ENCODE assay signal across 2 cellular contexts in the genomic region with DNA sequence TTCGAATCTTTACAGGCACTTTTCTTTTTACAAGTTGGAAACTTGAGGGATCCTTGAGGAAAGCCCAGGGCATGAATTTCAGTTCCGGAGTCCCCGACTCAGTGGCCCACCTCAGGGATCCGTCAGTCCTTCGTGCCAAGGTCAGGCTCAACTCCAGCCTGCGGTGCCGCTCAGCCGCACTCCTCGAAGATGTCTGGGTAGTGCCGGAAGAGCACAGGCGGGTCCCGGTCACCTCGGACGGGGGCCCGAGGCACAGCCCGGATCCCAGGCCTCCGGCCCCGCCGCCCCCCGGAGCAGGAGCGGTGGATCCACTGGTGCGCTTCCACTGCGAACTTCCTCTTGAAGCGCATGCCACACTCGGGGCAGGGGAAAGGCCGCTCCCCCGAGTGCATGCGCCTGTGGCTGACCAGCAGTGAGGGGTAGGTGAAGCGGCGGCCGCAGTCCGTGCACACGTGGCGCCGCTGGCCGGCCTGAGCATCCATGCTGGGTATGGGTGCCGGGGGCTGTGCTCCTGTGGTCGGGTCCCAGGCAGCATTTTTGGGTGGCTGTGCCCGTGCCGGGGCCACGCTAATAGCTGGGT.
A peak's percentile ranks its signal among the peaks of the same experiment; 100 is the strongest.
TF ChIP-seq lines count a peak whose summit lies in the region.

No MANE protein-coding gene starts in this region.

TF ChIP-seq in GM23338, 12 proteins besides CTCF, POLR2A, EP300 and RAD21 (continues in another document):
- TF ChIP-seq JUNB (IDR thresholded peaks at IDR 0.05; ENCODE audit: unreplicated experiment) (no peak), EZH2phosphoT487 (IDR thresholded peaks at IDR 0.05; ENCODE audit: unreplicated experiment) (no peak), STAT1 (IDR thresholded peaks at IDR 0.05; ENCODE audit: unreplicated experiment) (no peak), EZH2 (IDR thresholded peaks at IDR 0.05; ENCODE audit: low read depth, unreplicated experiment) (no peak), ZNF114 (CRISPR knock-in tag; IDR thresholded peaks at IDR 0.05) (no peak), POLR2AphosphoS5 (IDR thresholded peaks at IDR 0.05; ENCODE audit: low read depth) (no peak)
- TF ChIP-seq, protein P1, sequence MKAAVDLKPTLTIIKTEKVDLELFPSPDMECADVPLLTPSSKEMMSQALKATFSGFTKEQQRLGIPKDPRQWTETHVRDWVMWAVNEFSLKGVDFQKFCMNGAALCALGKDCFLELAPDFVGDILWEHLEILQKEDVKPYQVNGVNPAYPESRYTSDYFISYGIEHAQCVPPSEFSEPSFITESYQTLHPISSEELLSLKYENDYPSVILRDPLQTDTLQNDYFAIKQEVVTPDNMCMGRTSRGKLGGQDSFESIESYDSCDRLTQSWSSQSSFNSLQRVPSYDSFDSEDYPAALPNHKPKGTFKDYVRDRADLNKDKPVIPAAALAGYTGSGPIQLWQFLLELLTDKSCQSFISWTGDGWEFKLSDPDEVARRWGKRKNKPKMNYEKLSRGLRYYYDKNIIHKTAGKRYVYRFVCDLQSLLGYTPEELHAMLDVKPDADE (IDR thresholded peaks at IDR 0.05), result no peak
- TF ChIP-seq, protein P2, sequence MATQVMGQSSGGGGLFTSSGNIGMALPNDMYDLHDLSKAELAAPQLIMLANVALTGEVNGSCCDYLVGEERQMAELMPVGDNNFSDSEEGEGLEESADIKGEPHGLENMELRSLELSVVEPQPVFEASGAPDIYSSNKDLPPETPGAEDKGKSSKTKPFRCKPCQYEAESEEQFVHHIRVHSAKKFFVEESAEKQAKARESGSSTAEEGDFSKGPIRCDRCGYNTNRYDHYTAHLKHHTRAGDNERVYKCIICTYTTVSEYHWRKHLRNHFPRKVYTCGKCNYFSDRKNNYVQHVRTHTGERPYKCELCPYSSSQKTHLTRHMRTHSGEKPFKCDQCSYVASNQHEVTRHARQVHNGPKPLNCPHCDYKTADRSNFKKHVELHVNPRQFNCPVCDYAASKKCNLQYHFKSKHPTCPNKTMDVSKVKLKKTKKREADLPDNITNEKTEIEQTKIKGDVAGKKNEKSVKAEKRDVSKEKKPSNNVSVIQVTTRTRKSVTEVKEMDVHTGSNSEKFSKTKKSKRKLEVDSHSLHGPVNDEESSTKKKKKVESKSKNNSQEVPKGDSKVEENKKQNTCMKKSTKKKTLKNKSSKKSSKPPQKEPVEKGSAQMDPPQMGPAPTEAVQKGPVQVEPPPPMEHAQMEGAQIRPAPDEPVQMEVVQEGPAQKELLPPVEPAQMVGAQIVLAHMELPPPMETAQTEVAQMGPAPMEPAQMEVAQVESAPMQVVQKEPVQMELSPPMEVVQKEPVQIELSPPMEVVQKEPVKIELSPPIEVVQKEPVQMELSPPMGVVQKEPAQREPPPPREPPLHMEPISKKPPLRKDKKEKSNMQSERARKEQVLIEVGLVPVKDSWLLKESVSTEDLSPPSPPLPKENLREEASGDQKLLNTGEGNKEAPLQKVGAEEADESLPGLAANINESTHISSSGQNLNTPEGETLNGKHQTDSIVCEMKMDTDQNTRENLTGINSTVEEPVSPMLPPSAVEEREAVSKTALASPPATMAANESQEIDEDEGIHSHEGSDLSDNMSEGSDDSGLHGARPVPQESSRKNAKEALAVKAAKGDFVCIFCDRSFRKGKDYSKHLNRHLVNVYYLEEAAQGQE (IDR thresholded peaks at IDR 0.05; ENCODE audit: unreplicated experiment), result no peak
- TF ChIP-seq, protein P3, sequence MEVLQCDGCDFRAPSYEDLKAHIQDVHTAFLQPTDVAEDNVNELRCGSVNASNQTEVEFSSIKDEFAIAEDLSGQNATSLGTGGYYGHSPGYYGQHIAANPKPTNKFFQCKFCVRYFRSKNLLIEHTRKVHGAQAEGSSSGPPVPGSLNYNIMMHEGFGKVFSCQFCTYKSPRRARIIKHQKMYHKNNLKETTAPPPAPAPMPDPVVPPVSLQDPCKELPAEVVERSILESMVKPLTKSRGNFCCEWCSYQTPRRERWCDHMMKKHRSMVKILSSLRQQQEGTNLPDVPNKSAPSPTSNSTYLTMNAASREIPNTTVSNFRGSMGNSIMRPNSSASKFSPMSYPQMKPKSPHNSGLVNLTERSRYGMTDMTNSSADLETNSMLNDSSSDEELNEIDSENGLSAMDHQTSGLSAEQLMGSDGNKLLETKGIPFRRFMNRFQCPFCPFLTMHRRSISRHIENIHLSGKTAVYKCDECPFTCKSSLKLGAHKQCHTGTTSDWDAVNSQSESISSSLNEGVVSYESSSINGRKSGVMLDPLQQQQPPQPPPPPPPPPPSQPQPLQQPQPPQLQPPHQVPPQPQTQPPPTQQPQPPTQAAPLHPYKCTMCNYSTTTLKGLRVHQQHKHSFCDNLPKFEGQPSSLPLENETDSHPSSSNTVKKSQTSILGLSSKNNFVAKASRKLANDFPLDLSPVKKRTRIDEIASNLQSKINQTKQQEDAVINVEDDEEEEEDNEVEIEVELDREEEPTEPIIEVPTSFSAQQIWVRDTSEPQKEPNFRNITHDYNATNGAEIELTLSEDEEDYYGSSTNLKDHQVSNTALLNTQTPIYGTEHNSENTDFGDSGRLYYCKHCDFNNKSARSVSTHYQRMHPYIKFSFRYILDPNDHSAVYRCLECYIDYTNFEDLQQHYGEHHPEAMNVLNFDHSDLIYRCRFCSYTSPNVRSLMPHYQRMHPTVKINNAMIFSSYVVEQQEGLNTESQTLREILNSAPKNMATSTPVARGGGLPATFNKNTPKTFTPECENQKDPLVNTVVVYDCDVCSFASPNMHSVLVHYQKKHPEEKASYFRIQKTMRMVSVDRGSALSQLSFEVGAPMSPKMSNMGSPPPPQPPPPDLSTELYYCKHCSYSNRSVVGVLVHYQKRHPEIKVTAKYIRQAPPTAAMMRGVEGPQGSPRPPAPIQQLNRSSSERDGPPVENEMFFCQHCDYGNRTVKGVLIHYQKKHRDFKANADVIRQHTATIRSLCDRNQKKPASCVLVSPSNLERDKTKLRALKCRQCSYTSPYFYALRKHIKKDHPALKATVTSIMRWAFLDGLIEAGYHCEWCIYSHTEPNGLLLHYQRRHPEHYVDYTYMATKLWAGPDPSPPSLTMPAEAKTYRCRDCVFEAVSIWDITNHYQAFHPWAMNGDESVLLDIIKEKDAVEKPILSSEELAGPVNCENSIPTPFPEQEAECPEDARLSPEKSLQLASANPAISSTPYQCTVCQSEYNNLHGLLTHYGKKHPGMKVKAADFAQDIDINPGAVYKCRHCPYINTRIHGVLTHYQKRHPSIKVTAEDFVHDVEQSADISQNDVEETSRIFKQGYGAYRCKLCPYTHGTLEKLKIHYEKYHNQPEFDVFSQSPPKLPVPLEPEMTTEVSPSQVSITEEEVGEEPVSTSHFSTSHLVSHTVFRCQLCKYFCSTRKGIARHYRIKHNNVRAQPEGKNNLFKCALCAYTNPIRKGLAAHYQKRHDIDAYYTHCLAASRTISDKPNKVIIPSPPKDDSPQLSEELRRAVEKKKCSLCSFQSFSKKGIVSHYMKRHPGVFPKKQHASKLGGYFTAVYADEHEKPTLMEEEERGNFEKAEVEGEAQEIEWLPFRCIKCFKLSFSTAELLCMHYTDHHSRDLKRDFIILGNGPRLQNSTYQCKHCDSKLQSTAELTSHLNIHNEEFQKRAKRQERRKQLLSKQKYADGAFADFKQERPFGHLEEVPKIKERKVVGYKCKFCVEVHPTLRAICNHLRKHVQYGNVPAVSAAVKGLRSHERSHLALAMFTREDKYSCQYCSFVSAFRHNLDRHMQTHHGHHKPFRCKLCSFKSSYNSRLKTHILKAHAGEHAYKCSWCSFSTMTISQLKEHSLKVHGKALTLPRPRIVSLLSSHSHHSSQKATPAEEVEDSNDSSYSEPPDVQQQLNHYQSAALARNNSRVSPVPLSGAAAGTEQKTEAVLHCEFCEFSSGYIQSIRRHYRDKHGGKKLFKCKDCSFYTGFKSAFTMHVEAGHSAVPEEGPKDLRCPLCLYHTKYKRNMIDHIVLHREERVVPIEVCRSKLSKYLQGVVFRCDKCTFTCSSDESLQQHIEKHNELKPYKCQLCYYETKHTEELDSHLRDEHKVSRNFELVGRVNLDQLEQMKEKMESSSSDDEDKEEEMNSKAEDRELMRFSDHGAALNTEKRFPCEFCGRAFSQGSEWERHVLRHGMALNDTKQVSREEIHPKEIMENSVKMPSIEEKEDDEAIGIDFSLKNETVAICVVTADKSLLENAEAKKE (CRISPR knock-in tag; IDR thresholded peaks at IDR 0.05), result no peak

TF ChIP-seq in HepG2, 621 proteins besides CTCF, POLR2A, EP300 and RAD21:
- TF ChIP-seq CAMTA2 (CRISPR knock-in tag; IDR thresholded peaks at IDR 0.05; ENCODE audit: borderline replicate concordance) (no peak), NRL (CRISPR knock-in tag; IDR thresholded peaks at IDR 0.05; ENCODE audit: borderline replicate concordance) (0 out of 2 replicates have a peak, but pooled peaks have one; percentile 65), AGO2 (optimal IDR thresholded peaks at IDR 0.05; ENCODE audit: low read depth, low read length) (peak; percentile 43), TAF1 (CRISPR knock-in tag; IDR thresholded peaks at IDR 0.05) (0 out of 2 replicates have a peak, but pooled peaks have one; percentile 11), RBFOX2 (IDR thresholded peaks at IDR 0.05; ENCODE audit: low read depth, low read length) (0 out of 2 replicates have a peak, but pooled peaks have one; percentile 52), ZNF768 (CRISPR knock-in tag; IDR thresholded peaks at IDR 0.05) (peak; percentile 27; the same call in 1 of the 2 replicates), ZBTB38 (CRISPR knock-in tag; IDR thresholded peaks at IDR 0.05) (0 out of 2 replicates have a peak, but pooled peaks have one; percentile 35), ZNF775 (CRISPR knock-in tag; IDR thresholded peaks at IDR 0.05; ENCODE audit: borderline replicate concordance) (no peak), ZNF83 (CRISPR knock-in tag; IDR thresholded peaks at IDR 0.05; ENCODE audit: borderline replicate concordance) (no peak), ZFYVE20 (CRISPR knock-in tag; IDR thresholded peaks at IDR 0.05; ENCODE audit: borderline replicate concordance, low read depth) (no peak)
- TF ChIP-seq, protein P4, sequence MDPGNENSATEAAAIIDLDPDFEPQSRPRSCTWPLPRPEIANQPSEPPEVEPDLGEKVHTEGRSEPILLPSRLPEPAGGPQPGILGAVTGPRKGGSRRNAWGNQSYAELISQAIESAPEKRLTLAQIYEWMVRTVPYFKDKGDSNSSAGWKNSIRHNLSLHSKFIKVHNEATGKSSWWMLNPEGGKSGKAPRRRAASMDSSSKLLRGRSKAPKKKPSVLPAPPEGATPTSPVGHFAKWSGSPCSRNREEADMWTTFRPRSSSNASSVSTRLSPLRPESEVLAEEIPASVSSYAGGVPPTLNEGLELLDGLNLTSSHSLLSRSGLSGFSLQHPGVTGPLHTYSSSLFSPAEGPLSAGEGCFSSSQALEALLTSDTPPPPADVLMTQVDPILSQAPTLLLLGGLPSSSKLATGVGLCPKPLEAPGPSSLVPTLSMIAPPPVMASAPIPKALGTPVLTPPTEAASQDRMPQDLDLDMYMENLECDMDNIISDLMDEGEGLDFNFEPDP (CRISPR knock-in tag; conservative IDR thresholded peaks at IDR 0.05), result no peak
